Comparison of ENCODE assay signal across 8 cellular contexts in the genomic region with DNA sequence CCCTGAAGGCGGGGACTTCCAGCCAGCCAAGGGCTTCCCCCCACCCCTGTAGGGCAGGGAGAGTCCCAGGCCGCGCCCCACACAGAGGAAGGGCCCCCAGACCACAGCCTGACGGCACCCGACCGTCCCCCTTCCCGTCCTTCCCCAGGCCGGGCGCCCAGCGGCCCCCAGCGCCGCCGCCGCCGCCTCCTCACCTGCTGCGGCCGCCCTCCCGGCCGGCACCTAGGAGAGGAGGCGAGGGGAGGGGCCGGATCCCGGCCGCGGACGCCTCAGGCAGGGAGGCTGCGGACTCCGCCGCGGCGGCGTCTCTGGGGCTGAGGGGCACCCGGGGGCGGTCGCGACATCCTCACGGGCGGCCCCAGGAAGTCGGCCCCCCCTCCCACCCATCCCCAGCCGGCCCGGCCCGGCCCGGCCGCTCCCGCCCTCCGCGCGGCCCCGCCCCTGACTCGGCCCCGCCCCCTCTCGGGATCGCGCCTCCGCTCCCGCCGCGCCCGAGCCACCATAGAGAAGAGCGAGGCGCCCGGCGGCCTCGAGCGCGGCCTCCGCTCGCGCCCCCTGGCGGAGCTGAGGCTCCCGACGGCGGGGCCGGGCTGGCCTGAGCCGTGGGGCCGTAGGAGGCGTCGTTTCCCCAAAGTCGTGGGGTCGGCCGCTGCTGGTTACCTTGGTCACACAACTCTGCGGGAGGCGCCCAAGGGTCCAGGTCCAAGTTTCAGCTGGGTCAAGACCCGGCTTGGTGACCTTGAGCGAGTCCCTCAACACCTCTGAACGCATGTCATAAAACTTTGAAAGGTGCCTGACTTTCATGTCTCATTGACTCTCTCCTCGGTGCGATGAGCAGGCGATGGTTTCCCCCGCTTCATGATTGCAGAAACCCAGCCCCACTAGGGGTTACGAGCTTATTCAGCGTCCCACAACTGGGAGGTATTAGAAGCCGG. TPM values are rescaled to one million over a fixed set of nuclear protein-coding genes. Genes with fewer than 3 reads are reported as not detected.
A peak's percentile ranks its signal among the peaks of the same experiment; 100 is the strongest.
DNase-seq lines count a peak whose midpoint lies in the region; ATAC-seq and TF ChIP-seq lines count a peak whose summit lies in the region.

No MANE protein-coding gene starts in this region.

- H3K36me3 ChIP-seq in DOHH2 (ENCODE audit: control insufficient read depth, low read length) = no peaks in the 10 kb centered on the region

- ATAC-seq in GM21717 (IDR thresholded peaks at IDR 0.05; ENCODE audit: unreplicated experiment) = peak; percentile 69
- peak; percentile 89 for ATAC-seq in stimulated activated naive CD8-positive, alpha-beta T cell treated with anti-CD3 and anti-CD28 coated beads, Interleukin-15, amount 100 ng/mL, for 72 hours

- no peaks in the 10 kb centered on the region for H4K20me1 ChIP-seq in DOHH2 (ENCODE audit: control insufficient read depth, insufficient read depth, low read depth, low read length)

- peak overlapping the region; percentile 86 to 91 (median 90) for H3K27ac Mint-ChIP-seq in nephron
- peak overlapping the region; percentile 94 to 98 for H3K27ac Mint-ChIP-seq in stimulated activated naive CD8-positive, alpha-beta T cell treated with anti-CD3 and anti-CD28 coated beads, Interleukin-15, amount 100 ng/mL, for 72 hours

- H3K4me3 ChIP-seq in DOHH2 (ENCODE audit: low read length) = peak overlapping the region; percentile 78
- peak overlapping the region; percentile 74 for H3K4me3 ChIP-seq in fibroblast of pulmonary artery (replicated peaks; ENCODE audit: low read depth, low read length)

- peak overlapping the region; percentile 16; the same call in 1 of the 2 replicates for H3K27ac ChIP-seq in DOHH2 (ENCODE audit: low read depth, low read length)

- in situ Hi-C loops in KBM-7 (cut with MboI; ENCODE audit: low pct_unique_long_range_greater_than_20kb, low sequenced_read_pairs) = no loop called here

- H3K4me3 Mint-ChIP-seq in nephron = peak overlapping the region; percentile 89 to 93 (median 93)
- peak overlapping the region; percentile 95 to 96 for H3K4me3 Mint-ChIP-seq in stimulated activated naive CD8-positive, alpha-beta T cell treated with anti-CD3 and anti-CD28 coated beads, Interleukin-15, amount 100 ng/mL, for 72 hours

- H3K9me2 ChIP-seq in DOHH2 (replicated peaks; ENCODE audit: control insufficient read depth, low read length) = no peaks in the 10 kb centered on the region

- H3K9me3 ChIP-seq in DOHH2 (ENCODE audit: control insufficient read depth, insufficient read depth, low read length) = no peaks in the 10 kb centered on the region

- H3K36me3 Mint-ChIP-seq in nephron (ENCODE audit: low read depth) = no peaks in the 10 kb centered on the region

- peaks cover 10% of the 10 kb centered on the region; the same call in 1 of the 2 replicates for H3F3A ChIP-seq in DOHH2 (ENCODE audit: control insufficient read depth, insufficient read depth)

- H3K27me3 Mint-ChIP-seq in nephron (ENCODE audit: low read depth) = peaks cover 9% of the 10 kb centered on the region
- H3K27me3 Mint-ChIP-seq in stimulated activated naive CD8-positive, alpha-beta T cell treated with anti-CD3 and anti-CD28 coated beads, Interleukin-15, amount 100 ng/mL, for 72 hours = no peaks in the 10 kb centered on the region

- H3K4me2 ChIP-seq in DOHH2 (ENCODE audit: low read length) = peak overlapping the region; percentile 89

- H3K4me1 Mint-ChIP-seq in nephron = peaks cover 16% of the 10 kb centered on the region
- peaks cover 66% of the 10 kb centered on the region for H3K4me1 Mint-ChIP-seq in stimulated activated naive CD8-positive, alpha-beta T cell treated with anti-CD3 and anti-CD28 coated beads, Interleukin-15, amount 100 ng/mL, for 72 hours

- H3K79me2 ChIP-seq in DOHH2 (ENCODE audit: control insufficient read depth, low read length) = no peaks in the 10 kb centered on the region; the same call in 1 of the 2 replicates

- DNase-seq in KBM-7 (peak; percentile 81), RPMI7951 (ENCODE audit: low read depth) (peak; percentile 78), fibroblast of pulmonary artery (ENCODE audit: low read depth) (peak; percentile 79)
- DNase-seq in activated T-helper 9 cell treated with anti-CD3 and anti-CD28 coated beads, Interleukin-2, amount 50 U/mL, for 16 hours (ENCODE audit: low read depth) = peak; percentile 87
- peak; percentile 94 for DNase-seq in stimulated activated naive CD8-positive, alpha-beta T cell treated with anti-CD3 and anti-CD28 coated beads, Interleukin-15, amount 100 ng/mL, for 72 hours

- H3K9me3 Mint-ChIP-seq in nephron = no peaks in the 10 kb centered on the region
- no peaks in the 10 kb centered on the region for H3K9me3 Mint-ChIP-seq in stimulated activated naive CD8-positive, alpha-beta T cell treated with anti-CD3 and anti-CD28 coated beads, Interleukin-15, amount 100 ng/mL, for 72 hours

- peak; percentile 66 for TF ChIP-seq CTCF in DOHH2 (IDR thresholded peaks at IDR 0.05; ENCODE audit: low read depth, low read length, poor library complexity, severe bottlenecking)
- peak; percentile 33 for TF ChIP-seq CTCF in fibroblast of pulmonary artery (IDR thresholded peaks at IDR 0.05; ENCODE audit: low read length, missing control alignments)
- TF ChIP-seq CTCF in nephron (IDR thresholded peaks at IDR 0.05; ENCODE audit: unreplicated experiment in 3 of 3) = peak; percentile 79 to 85 (median 82)

- peaks cover 19% of the 10 kb centered on the region for H3K4me1 ChIP-seq in DOHH2 (ENCODE audit: control insufficient read depth, low read length)

- H3K27me3 ChIP-seq in DOHH2 (ENCODE audit: control insufficient read depth, low read length) = no peaks in the 10 kb centered on the region

RNA-seq across cellular contexts. Expression of a gene that starts 25.7 kb away (rescaled TPM):
- 12.6 and 21.5 TPM in 2 replicates for total RNA-seq in RPMI7951 (2014; rRNA removed; shearing (Covaris generic))

RNA-seq across cellular contexts. Expression of a gene that starts 30.5 kb away (rescaled TPM):
- 4.2 and 6.9 TPM in 2 replicates for total RNA-seq in RPMI7951 (2014; rRNA removed; shearing (Covaris generic))

RNA-seq across cellular contexts. Expression of a gene that starts 32.2 kb away (rescaled TPM):
- not detected in 2 replicates for total RNA-seq in RPMI7951 (2014; rRNA removed; shearing (Covaris generic))

RNA-seq across cellular contexts. Expression of a gene that starts 52.9 kb away (rescaled TPM):
- 13.1 and 13.5 TPM in 2 replicates for total RNA-seq in RPMI7951 (2014; rRNA removed; shearing (Covaris generic))

RNA-seq across cellular contexts. Expression of a gene that starts 58.4 kb away (rescaled TPM):
- not detected in 2 replicates for total RNA-seq in RPMI7951 (2014; rRNA removed; shearing (Covaris generic))

Comparison
In these comparisons a context has a peak if more than half of its experiments do, and no peak if none do; other contexts are left out.
1. Peak in every context shown above with its lines: DNase-seq, ATAC-seq, H3K4me3 ChIP-seq and H3K27ac ChIP-seq.